12 cellular contexts compared by ENCODE assay signal in genomic region chr4:147768113-147768512, GRCh38. TPM values are rescaled to one million over a fixed set of nuclear protein-coding genes. Genes with fewer than 3 reads are reported as not detected.
A peak's percentile ranks its signal among the peaks of the same experiment; 100 is the strongest.
DNase-seq lines count a peak whose midpoint lies in the region; ATAC-seq and TF ChIP-seq lines count a peak whose summit lies in the region.
"Had no signal": no experiment of that assay in that cellular context is flagged by ENCODE, and none has a peak within 500 bp of the region (broad histone marks: within the 10 kb centered on the region; RNA-seq: fewer than 3 reads in every experiment).

No MANE protein-coding gene starts in this region.

- H3K9me2 ChIP-seq in GM23248 (ENCODE audit: insufficient read depth): no peaks in the 10 kb centered on the region

- intact Hi-C loops in body of pancreas (cut with DNase I): no loop called here

- no peaks in the 10 kb centered on the region for H3K9me3 Mint-ChIP-seq in progenitor cell of endocrine pancreas (ENCODE audit: low read depth)
- H3K9me3 Mint-ChIP-seq: dendritic cell treated with granulocyte-macrophage colony-stimulating factor and Interleukin-4, amounts not matched to agents 40 ng/mL and 50 ng/mL, for 4 days had no signal

- DNase-seq in GM23248 (peak; percentile 81), NCI-H226 (peak; percentile 94), dedifferentiated amniotic fluid mesenchymal stem cell (ENCODE audit: extremely low spot score) (peak; percentile 48), progenitor cell of endocrine pancreas (ENCODE audit: low spot score, unreplicated experiment) (no peak), NCI-H69 (lab: John Stamatoyannopoulos, UW) (no peak), NCI-H146 (lab: John Stamatoyannopoulos, UW) (no peak), body of pancreas (no peak), NCI-H1092 treated with DMSO at 0.1 percent for 48 hours (lab: John Stamatoyannopoulos, UW) (no peak)
- DNase-seq: NCI-H1694 treated with DMSO at 0.1 percent for 48 hours, SHP77 treated with DMSO at 0.1 percent for 48 hours had no signal

- no peak overlapping the region for H2AFZ ChIP-seq in GM23248

- H3K4me2 ChIP-seq in GM23248 (ENCODE audit: unreplicated experiment): no peak overlapping the region

- H3K79me2 ChIP-seq in GM23248 (ENCODE audit: insufficient read depth): peaks cover 87% of the 10 kb centered on the region

- no peak overlapping the region for H3K27ac ChIP-seq in GM23248
- no peak overlapping the region for H3K27ac ChIP-seq in body of pancreas

- H3K36me3 ChIP-seq in GM23248 (ENCODE audit: low read depth) (no peaks in the 10 kb centered on the region), body of pancreas (replicated peaks in 1 of 2; ENCODE audit: insufficient read depth in 1 of 2, low read depth in 2 of 2) (no peaks in the 10 kb centered on the region)

- no peaks in the 10 kb centered on the region for H4K20me1 ChIP-seq in GM23248 (ENCODE audit: insufficient read depth)

- no peaks in the 10 kb centered on the region for H3K27me3 ChIP-seq in GM23248 (replicated peaks; ENCODE audit: insufficient read depth)
- no peaks in the 10 kb centered on the region for H3K27me3 ChIP-seq in body of pancreas

- WGBS in GM23248 (ENCODE audit: low coverage in 1 of 2, low lambda C conversion rate in 2 of 2, missing lambda C conversion rate in 2 of 2), 2 experiments: 10 to 18% methylated on average over 4 of the region's 4 CpGs
- 41 to 49% methylated on average over 4 of the region's 4 CpGs for WGBS in body of pancreas, 2 donors

- in situ Hi-C loops in GM23248 (cut with MboI): no loop called here

- no peak for ATAC-seq in body of pancreas
- ATAC-seq: left lobe of liver had no signal

- H3K4me1 ChIP-seq in GM23248 (ENCODE audit: insufficient read depth) (peaks cover 40% of the 10 kb centered on the region), body of pancreas (peaks cover 18% of the 10 kb centered on the region)

- TF ChIP-seq CTCF in progenitor cell of endocrine pancreas (IDR thresholded peaks at IDR 0.05; ENCODE audit: unreplicated experiment): no peak
- TF ChIP-seq CTCF in body of pancreas (IDR thresholded peaks at IDR 0.05): no peak

- H3K4me1 Mint-ChIP-seq in progenitor cell of endocrine pancreas (ENCODE audit: low read depth): peaks cover 13% of the 10 kb centered on the region

- H3F3A ChIP-seq in GM23248 (ENCODE audit: insufficient read depth): peaks cover 35% of the 10 kb centered on the region

- H3K36me3 Mint-ChIP-seq in progenitor cell of endocrine pancreas (ENCODE audit: insufficient read depth): no peaks in the 10 kb centered on the region

- H3K4me3 Mint-ChIP-seq in progenitor cell of endocrine pancreas (ENCODE audit: low read depth): no peak overlapping the region
- H3K4me3 Mint-ChIP-seq: dendritic cell treated with granulocyte-macrophage colony-stimulating factor and Interleukin-4, amounts not matched to agents 40 ng/mL and 50 ng/mL, for 4 days had no signal

- H3K27me3 Mint-ChIP-seq in progenitor cell of endocrine pancreas: no peaks in the 10 kb centered on the region
- H3K27me3 Mint-ChIP-seq: dendritic cell treated with granulocyte-macrophage colony-stimulating factor and Interleukin-4, amounts not matched to agents 40 ng/mL and 50 ng/mL, for 4 days had no signal

- no peak overlapping the region for H3K4me3 ChIP-seq in GM23248
- H3K4me3 ChIP-seq in body of pancreas: no peak overlapping the region

- H3K9ac ChIP-seq in GM23248: no peak overlapping the region

- no peak for TF ChIP-seq POLR2A in body of pancreas (IDR thresholded peaks at IDR 0.05)

- H3K9me3 ChIP-seq in GM23248 (ENCODE audit: low read depth) (no peaks in the 10 kb centered on the region), body of pancreas (no peaks in the 10 kb centered on the region)

- H3K27ac Mint-ChIP-seq in progenitor cell of endocrine pancreas: peak overlapping the region; percentile 21
- H3K27ac Mint-ChIP-seq: dendritic cell treated with granulocyte-macrophage colony-stimulating factor and Interleukin-4, amounts not matched to agents 40 ng/mL and 50 ng/mL, for 4 days had no signal

RNA-seq across cellular contexts. Expression of gene ARHGAP10, which starts 36.2 kb away (rescaled TPM):
- 21.0 and 24.8 TPM in 2 replicates for total RNA-seq in GM23248 (2014; rRNA removed; shearing (Covaris generic))
- 17.0 and 19.5 TPM in 2 replicates for polyA plus RNA-seq in GM23248 (2016; fragmentation: Nextera tagmentation; extraction: Ambion mirVana)
- 11.0 and 13.1 TPM in 2 replicates for total RNA-seq in progenitor cell of endocrine pancreas
- 10 to 100 TPM; 23.9 to 28.7 TPM for total RNA-seq in body of pancreas

Comparison
In these comparisons a context has a peak if more than half of its experiments do, and no peak if none do; other contexts are left out.
1. DNase-seq: peak in GM23248 (single experiment), NCI-H226 (single experiment) and dedifferentiated amniotic fluid mesenchymal stem cell (single experiment); none in progenitor cell of endocrine pancreas (single experiment), NCI-H69 (single experiment), NCI-H146 (single experiment), body of pancreas (0 of 4) and NCI-H1092 treated with DMSO at 0.1 percent for 48 hours (single experiment).